ENCODE assay signal across 13 cellular contexts in genomic region chr11:11972942-11973341, GRCh38. TPM values are rescaled to one million over a fixed set of nuclear protein-coding genes. Genes with fewer than 3 reads are reported as not detected.
DNase-seq lines count a peak whose midpoint lies in the region; ATAC-seq and TF ChIP-seq lines count a peak whose summit lies in the region.
"Had no signal": no experiment of that assay in that cellular context is flagged by ENCODE, and none has a peak within 500 bp of the region (broad histone marks: within the 10 kb centered on the region; RNA-seq: fewer than 3 reads in every experiment).

No MANE protein-coding gene starts in this region.

- no peaks in the 10 kb centered on the region for H4K20me1 ChIP-seq in osteoblast (ENCODE audit: insufficient read depth, low read length)

- DNase-seq in heart right ventricle (peak in 1 of 2 donors; percentile 15), osteoblast (ENCODE audit: insufficient read length, low spot score, missing footprints) (no peak), transverse colon (no peak), D341Med (ENCODE audit: low spot score) (no peak), KBM-7 (no peak)
- DNase-seq in activated CD8-positive, alpha-beta T cell treated with anti-CD3 and anti-CD28 coated beads, Interleukin-2, amount 10 ng/mL, durations not matched to agents 7 days and 5 days, result no peak
- DNase-seq: activated B cell treated with CpG ODN at 0.5 μM for 24 hours; activated naive CD4-positive, alpha-beta T cell treated with anti-CD3 and anti-CD28 coated beads, Interleukin-2, amount 50 U/mL, for 16 hours; DND-41; OCI-M1 had no signal

- H3K4me1 Mint-ChIP-seq in brain, result peaks cover 82% of the 10 kb centered on the region
- peaks cover 8% of the 10 kb centered on the region for H3K4me1 Mint-ChIP-seq in activated CD8-positive, alpha-beta T cell treated with anti-CD3 and anti-CD28 coated beads, Interleukin-2, amount 10 ng/mL, durations not matched to agents 7 days and 5 days (ENCODE audit: low read depth)
- H3K4me1 Mint-ChIP-seq: activated B cell treated with CpG ODN at 0.5 μM for 24 hours had no signal

- POLR2A ChIA-PET in activated CD8-positive, alpha-beta T cell treated with anti-CD3 and anti-CD28 coated beads, Interleukin-2, amount 10 ng/mL, durations not matched to agents 7 days and 5 days (lab: Charles Lee), result interaction anchor here (1.3 kb wide), 1 partner anchor 23 kb away, joined by 3 read pairs; no protein-coding TSS in a partner anchor

- H3K4me3 Mint-ChIP-seq in brain, result peak overlapping the region in 3 of 5 experiments; percentile 5 to 60 (median 46)
- no peak overlapping the region for H3K4me3 Mint-ChIP-seq in activated CD8-positive, alpha-beta T cell treated with anti-CD3 and anti-CD28 coated beads, Interleukin-2, amount 10 ng/mL, durations not matched to agents 7 days and 5 days
- H3K4me3 Mint-ChIP-seq: activated B cell treated with CpG ODN at 0.5 μM for 24 hours had no signal

- no peak for TF ChIP-seq POLR2A in transverse colon (IDR thresholded peaks at IDR 0.05)

- H3K27me3 Mint-ChIP-seq in brain, result no peaks in the 10 kb centered on the region
- peaks cover 2% of the 10 kb centered on the region for H3K27me3 Mint-ChIP-seq in activated CD8-positive, alpha-beta T cell treated with anti-CD3 and anti-CD28 coated beads, Interleukin-2, amount 10 ng/mL, durations not matched to agents 7 days and 5 days (ENCODE audit: low read depth)

- TF ChIP-seq EP300 in transverse colon (IDR thresholded peaks at IDR 0.05; ENCODE audit: low read depth), result no peak

- H3K27ac Mint-ChIP-seq in brain, result peak overlapping the region; percentile 88 to 98 (median 93)
- H3K27ac Mint-ChIP-seq in activated CD8-positive, alpha-beta T cell treated with anti-CD3 and anti-CD28 coated beads, Interleukin-2, amount 10 ng/mL, durations not matched to agents 7 days and 5 days, result no peak overlapping the region
- H3K27ac Mint-ChIP-seq: activated B cell treated with CpG ODN at 0.5 μM for 24 hours had no signal

- intact Hi-C loops in heart right ventricle (cut with DNase I), result loop anchor here in 3 of 10 donors (5.0 to 10.0 kb wide), 3 partner anchors 44 to 69 kb away; no protein-coding TSS in a partner anchor
- intact Hi-C loops in transverse colon (cut with DNase I; ENCODE audit: low total_unique reads), result no loop called here

- ATAC-seq in heart right ventricle, result peak in 6 of 8 donors; percentile 0 to 38 (median 16)
- ATAC-seq in activated CD8-positive, alpha-beta T cell treated with anti-CD3 and anti-CD28 coated beads, Interleukin-2, amount 10 ng/mL, durations not matched to agents 7 days and 5 days, result no peak
- ATAC-seq in HG03196 (IDR thresholded peaks at IDR 0.05; ENCODE audit: unreplicated experiment), result no peak

- H3K4me3 ChIP-seq in heart right ventricle (no peak overlapping the region), osteoblast (ENCODE audit: insufficient read depth, low read length) (no peak overlapping the region), transverse colon (no peak overlapping the region)

- WGBS in heart right ventricle, 2 donors, result 38 to 40% methylated on average over 2 of the region's 2 CpGs
- 59% methylated on average over 2 of the region's 2 CpGs; no CpG with 5 or more reads in 1 of the 2 donors for WGBS in transverse colon (ENCODE audit: low coverage in 1 of 2), 2 donors

- H3K27me3 ChIP-seq in heart right ventricle (no peaks in the 10 kb centered on the region), osteoblast (ENCODE audit: insufficient read depth, low read length) (no peaks in the 10 kb centered on the region), transverse colon (no peaks in the 10 kb centered on the region)

- H3K27ac ChIP-seq in heart right ventricle, result peak overlapping the region; percentile 69 to 92 (median 86)
- H3K27ac ChIP-seq in osteoblast (ENCODE audit: low read depth, low read length), result peak overlapping the region; percentile 59
- peak overlapping the region; percentile 55 to 69 (median 66) for H3K27ac ChIP-seq in transverse colon
- H3K27ac ChIP-seq: C4-2B had no signal

- peak overlapping the region; percentile 34 for H3K4me2 ChIP-seq in osteoblast (ENCODE audit: insufficient read depth, low read length)

- TF ChIP-seq CTCF in brain (conservative IDR thresholded peaks at IDR 0.05) (no peak), heart right ventricle (IDR thresholded peaks at IDR 0.05) (no peak), osteoblast (IDR thresholded peaks at IDR 0.05; ENCODE audit: extremely low read depth, low read depth, low read length) (no peak), transverse colon (IDR thresholded peaks at IDR 0.05) (no peak)

- H3K9me3 ChIP-seq in heart right ventricle (no peaks in the 10 kb centered on the region), osteoblast (ENCODE audit: low read depth, low read length) (no peaks in the 10 kb centered on the region), transverse colon (no peaks in the 10 kb centered on the region)

- H3K4me1 ChIP-seq in heart right ventricle (peaks cover 55 to 100% (median 96%) of the 10 kb centered on the region in 9 donors), osteoblast (ENCODE audit: insufficient read depth, low read length) (peaks cover 37% of the 10 kb centered on the region), transverse colon (peaks cover 21 to 46% (median 33%) of the 10 kb centered on the region in 4 donors)

- H2AFZ ChIP-seq in osteoblast (ENCODE audit: low read length), result peak overlapping the region; percentile 51

- in situ Hi-C loops in transverse colon (cut with MboI; ENCODE audit: low pct_ligation_motif_present in 1 of 4, low pct_unique_long_range_greater_than_20kb in 1 of 4, low sequenced_read_pairs in 3 of 4) (no loop called here), KBM-7 (cut with MboI; ENCODE audit: low pct_unique_long_range_greater_than_20kb, low sequenced_read_pairs) (no loop called here)

- peaks cover 0 to 3% (median 0%) of the 10 kb centered on the region in 9 donors for H3K36me3 ChIP-seq in heart right ventricle
- no peaks in the 10 kb centered on the region for H3K36me3 ChIP-seq in osteoblast (ENCODE audit: insufficient read depth, low read length)
- no peaks in the 10 kb centered on the region for H3K36me3 ChIP-seq in transverse colon

- no peaks in the 10 kb centered on the region for H3K79me2 ChIP-seq in osteoblast (ENCODE audit: insufficient read depth, low read length)

- CTCF ChIA-PET in activated CD8-positive, alpha-beta T cell treated with anti-CD3 and anti-CD28 coated beads, Interleukin-2, amount 10 ng/mL, durations not matched to agents 7 days and 5 days (lab: Charles Lee), result interaction anchor here (1.5 kb wide), 1 partner anchor 173 kb away, joined by 4 read pairs; no protein-coding TSS in a partner anchor

- H3K9me3 Mint-ChIP-seq in brain, result peaks cover 0 to 3% (median 0%) of the 10 kb centered on the region in 5 experiments
- no peaks in the 10 kb centered on the region for H3K9me3 Mint-ChIP-seq in activated CD8-positive, alpha-beta T cell treated with anti-CD3 and anti-CD28 coated beads, Interleukin-2, amount 10 ng/mL, durations not matched to agents 7 days and 5 days (ENCODE audit: insufficient read depth)
- H3K9me3 Mint-ChIP-seq: activated B cell treated with CpG ODN at 0.5 μM for 24 hours had no signal

- H3K36me3 Mint-ChIP-seq in brain, result peaks cover 27% of the 10 kb centered on the region
- no peaks in the 10 kb centered on the region for H3K36me3 Mint-ChIP-seq in activated CD8-positive, alpha-beta T cell treated with anti-CD3 and anti-CD28 coated beads, Interleukin-2, amount 10 ng/mL, durations not matched to agents 7 days and 5 days (ENCODE audit: low read depth)

RNA-seq across cellular contexts. Expression of gene DKK3, which starts 35.5 kb away (rescaled TPM):
- polyA plus RNA-seq in brain (ENCODE audit: insufficient read depth, low read depth, low replicate concordance) (236 TPM), heart right ventricle (100 to 1,000 TPM; 113 to 254 TPM)
- total RNA-seq in heart right ventricle (1,000 to 10,000 TPM in 1 of 10 donors, 100 to 1,000 TPM in 9; 314 to 1,034 (median 652) TPM), osteoblast (52.2 and 72.4 TPM in 2 replicates), transverse colon (100 to 1,000 TPM in 1 of 4 donors, 10 to 100 TPM in 3; 27.2 to 181 (median 40.1) TPM)
- total RNA-seq in activated CD8-positive, alpha-beta T cell treated with anti-CD3 and anti-CD28 coated beads, Interleukin-2, amount 10 ng/mL, durations not matched to agents 7 days and 5 days, result under 1 TPM in 1 of 2 experiments, not detected in 1; 0.29 TPM
- total RNA-seq: activated B cell treated with CpG ODN at 0.5 μM for 24 hours had no signal

Comparison
In these comparisons a context has a peak if more than half of its experiments do, and no peak if none do; other contexts are left out.
1. ATAC-seq: peak in heart right ventricle (6 of 8); none in activated CD8-positive, alpha-beta T cell treated with anti-CD3 and anti-CD28 coated beads, Interleukin-2, amount 10 ng/mL, durations not matched to agents 7 days and 5 days (single experiment) and HG03196 (single experiment).
2. RNA of gene DKK3, which starts 35.5 kb away (total RNA-seq): 314 to 1,034 TPM in heart right ventricle, 52.2 to 72.4 TPM in osteoblast and 27.2 to 181 TPM in transverse colon; 0.29 TPM in activated CD8-positive, alpha-beta T cell treated with anti-CD3 and anti-CD28 coated beads, Interleukin-2, amount 10 ng/mL, durations not matched to agents 7 days and 5 days; every median in the first group is over 10 times any median in the second.
3. Peak in every context shown above with its lines, with median percentiles within 50 percentile points of each other: H3K27ac ChIP-seq.